1 cellular context compared by ENCODE assay signal in genomic region chr4:128570380-128570779, GRCh38.
TF ChIP-seq lines count a peak whose summit lies in the region.

No MANE protein-coding gene starts in this region.

TF ChIP-seq in GM23338, 12 proteins besides CTCF, POLR2A, EP300 and RAD21 (continued from another document):
- TF ChIP-seq, protein P1, sequence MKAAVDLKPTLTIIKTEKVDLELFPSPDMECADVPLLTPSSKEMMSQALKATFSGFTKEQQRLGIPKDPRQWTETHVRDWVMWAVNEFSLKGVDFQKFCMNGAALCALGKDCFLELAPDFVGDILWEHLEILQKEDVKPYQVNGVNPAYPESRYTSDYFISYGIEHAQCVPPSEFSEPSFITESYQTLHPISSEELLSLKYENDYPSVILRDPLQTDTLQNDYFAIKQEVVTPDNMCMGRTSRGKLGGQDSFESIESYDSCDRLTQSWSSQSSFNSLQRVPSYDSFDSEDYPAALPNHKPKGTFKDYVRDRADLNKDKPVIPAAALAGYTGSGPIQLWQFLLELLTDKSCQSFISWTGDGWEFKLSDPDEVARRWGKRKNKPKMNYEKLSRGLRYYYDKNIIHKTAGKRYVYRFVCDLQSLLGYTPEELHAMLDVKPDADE (IDR thresholded peaks at IDR 0.05): no peak
- TF ChIP-seq ZNF114 (CRISPR knock-in tag; IDR thresholded peaks at IDR 0.05) (no peak), EZH2 (IDR thresholded peaks at IDR 0.05; ENCODE audit: low read depth, unreplicated experiment) (no peak), REST (IDR thresholded peaks at IDR 0.05; ENCODE audit: unreplicated experiment) (no peak), POLR2AphosphoS5 (IDR thresholded peaks at IDR 0.05; ENCODE audit: low read depth) (no peak), NANOG (IDR thresholded peaks at IDR 0.05; ENCODE audit: borderline replicate concordance) (no peak)
